9 cellular contexts compared by ENCODE assay signal in the genomic region with DNA sequence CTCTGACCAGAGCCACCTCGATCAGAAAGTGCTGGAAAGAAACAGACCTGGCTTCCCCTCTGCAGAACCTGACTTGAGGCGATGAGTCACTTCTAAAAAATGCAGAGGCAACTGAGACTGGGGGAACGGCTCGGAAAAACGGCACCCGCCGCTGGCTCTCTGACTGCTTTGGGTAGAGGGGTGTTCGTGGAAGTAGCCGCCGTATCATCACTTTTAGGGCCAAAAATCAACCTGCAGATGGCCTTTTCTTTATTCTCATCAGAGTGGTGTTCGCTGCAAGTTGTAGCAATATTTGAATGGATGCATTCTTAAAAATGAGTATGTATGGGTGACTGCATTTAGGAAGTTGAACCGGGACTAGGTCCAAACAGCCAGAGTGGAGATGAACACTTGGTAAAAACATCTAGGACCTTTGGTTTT. TPM values are rescaled to one million over a fixed set of nuclear protein-coding genes. Genes with fewer than 3 reads are reported as not detected.
A peak's percentile ranks its signal among the peaks of the same experiment; 100 is the strongest.
DNase-seq lines count a peak whose midpoint lies in the region; ATAC-seq and TF ChIP-seq lines count a peak whose summit lies in the region.
"Had no signal": no experiment of that assay in that cellular context is flagged by ENCODE, and none has a peak within 500 bp of the region (broad histone marks: within the 10 kb centered on the region; RNA-seq: fewer than 3 reads in every experiment).

No MANE protein-coding gene starts in this region.

- CTCF ChIA-PET in MCF 10A (lab: Yijun Ruan, JAX): no interaction called here

- peak overlapping the region; percentile 29 for H3K27ac Mint-ChIP-seq in MCF 10A (ENCODE audit: low read depth, unreplicated experiment)

- peaks cover 3 to 9% (median 6%) of the 10 kb centered on the region in 3 donors for H3K4me1 ChIP-seq in skeletal muscle tissue (ENCODE audit: control insufficient read depth in 3 of 3, insufficient read depth in 3 of 3, low read length in 3 of 3)

- peaks cover 22% of the 10 kb centered on the region for H3K4me1 Mint-ChIP-seq in MCF 10A (ENCODE audit: insufficient read depth, unreplicated experiment)

- POLR2A ChIA-PET in MCF 10A (lab: Yijun Ruan, JAX): interaction anchor here (1.0 to 1.6 kb wide), 4 partner anchors 12 to 153 kb away, joined by 3 to 4 read pairs (median 3); no protein-coding TSS in a partner anchor

- peak overlapping the region; percentile 85 for H3K27ac ChIP-seq in skeletal muscle tissue (ENCODE audit: low read depth, low read length)

- no TSS peak for BruUV-seq in MCF 10A (replicated peaks; lab: Mats Ljungman, UMichigan)

- no peaks in the 10 kb centered on the region for H3K27me3 ChIP-seq in skeletal muscle tissue (ENCODE audit: control insufficient read depth in 3 of 3, insufficient read depth in 3 of 3, low read length in 3 of 3)

- peak overlapping the region; percentile 64 to 85 (median 64) for H3K4me3 ChIP-seq in skeletal muscle tissue (ENCODE audit: low read length in 3 of 3)

- H3K27me3 Mint-ChIP-seq in MCF 10A (ENCODE audit: insufficient read depth, unreplicated experiment): no peaks in the 10 kb centered on the region

- peak overlapping the region; percentile 93 for H3K4me3 Mint-ChIP-seq in MCF 10A (ENCODE audit: unreplicated experiment)

- H3K9ac ChIP-seq in skeletal muscle tissue (ENCODE audit: low read depth in 1 of 3, low read length in 3 of 3): peak overlapping the region; percentile 76 to 91 (median 78)

- ATAC-seq in GM21390 (IDR thresholded peaks at IDR 0.05; ENCODE audit: unreplicated experiment): no peak
- no peak for ATAC-seq in GM19395 (IDR thresholded peaks at IDR 0.05; ENCODE audit: unreplicated experiment)

- DNase-seq in NCI-H1694 treated with DMSO at 0.1 percent for 48 hours (lab: John Stamatoyannopoulos, UW): peak; percentile 38
- no peak for DNase-seq in NCI-H1694 (lab: John Stamatoyannopoulos, UW)
- DNase-seq in NCI-H526 treated with DMSO at 0.1 percent for 48 hours (lab: John Stamatoyannopoulos, UW): peak; percentile 31
- peak; percentile 83 for DNase-seq in MCF 10A (ENCODE audit: unreplicated experiment)
- DNase-seq in iPS-NIHi7 (ENCODE audit: extremely low spot score): peak; percentile 78
- DNase-seq: DND-41 had no signal

- TF ChIP-seq CTCF in MCF 10A (IDR thresholded peaks at IDR 0.05; ENCODE audit: unreplicated experiment): no peak

- H3K36me3 ChIP-seq in skeletal muscle tissue (ENCODE audit: control insufficient read depth in 3 of 3, insufficient read depth in 3 of 3, low read length in 3 of 3): no peaks in the 10 kb centered on the region

- H3K9me3 ChIP-seq in skeletal muscle tissue (ENCODE audit: control insufficient read depth in 3 of 3, low read length in 3 of 3): no peaks in the 10 kb centered on the region

- H3K36me3 Mint-ChIP-seq in MCF 10A (ENCODE audit: insufficient read depth, unreplicated experiment): no peaks in the 10 kb centered on the region

- no peaks in the 10 kb centered on the region for H3K9me3 Mint-ChIP-seq in MCF 10A (ENCODE audit: unreplicated experiment)

- intact Hi-C loops in MCF 10A (cut with micrococcal nuclease): loop anchor here (5.0 to 10.0 kb wide), 2 partner anchors 112 to 181 kb away; a partner anchor contains a TSS

RNA-seq across cellular contexts. Expression of a gene that starts 0.8 kb away (rescaled TPM):
- total RNA-seq in MCF 10A (2022): 12.3 and 14.3 TPM in 2 replicates
- total RNA-seq in skeletal muscle tissue: 47.5 TPM
